In the genomic region with DNA sequence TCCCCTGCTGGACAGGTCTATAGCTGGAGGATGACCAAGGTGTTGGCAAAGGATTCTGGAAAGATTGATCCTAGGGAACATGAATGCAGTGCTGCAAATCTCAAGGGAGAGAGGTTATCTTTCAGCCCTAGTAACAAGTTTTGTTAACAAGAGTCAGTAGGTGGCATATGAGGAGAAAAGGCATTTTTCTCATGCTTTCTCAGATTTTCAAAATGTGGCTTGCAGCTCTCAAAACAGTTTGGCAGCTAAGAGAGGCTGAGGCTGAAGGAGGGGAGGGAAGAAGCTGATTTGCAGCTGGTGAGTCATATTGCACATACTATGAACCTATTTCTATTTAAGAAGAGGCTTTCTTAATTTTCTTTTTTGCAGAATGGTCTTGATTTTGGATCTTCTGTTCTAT, we compare ENCODE assay signal across 18 cellular contexts.
DNase-seq lines count a peak whose midpoint lies in the region; ATAC-seq and TF ChIP-seq lines count a peak whose summit lies in the region.
"Had no signal": no experiment of that assay in that cellular context is flagged by ENCODE, and none has a peak within 500 bp of the region (broad histone marks: within the 10 kb centered on the region; RNA-seq: fewer than 3 reads in every experiment).

No MANE protein-coding gene starts in this region.

- H3K9me3 Mint-ChIP-seq in HFFc6 (no peaks in the 10 kb centered on the region), brain (peaks cover 0 to 3% (median 0%) of the 10 kb centered on the region in 5 experiments), Calu3 (ENCODE audit: low read depth, unreplicated experiment) (no peaks in the 10 kb centered on the region)
- no peaks in the 10 kb centered on the region for H3K9me3 Mint-ChIP-seq in activated CD4-positive, alpha-beta T cell treated with anti-CD3 and anti-CD28 coated beads for 36 hours (ENCODE audit: low read depth)
- H3K9me3 Mint-ChIP-seq: activated B cell treated with CpG ODN at 0.5 μM for 24 hours; activated naive CD4-positive, alpha-beta T cell treated with anti-CD3 and anti-CD28 coated beads, Interleukin-2, amount 50 U/mL, for 24 hours; IgD-negative memory B cell had no signal

- H3K4me3 ChIP-seq in AG04450 (ENCODE audit: low read depth, low read length) = no peak overlapping the region
- H3K4me3 ChIP-seq: ovary had no signal

- ATAC-seq in GM21576 (IDR thresholded peaks at IDR 0.05; ENCODE audit: unreplicated experiment) = no peak
- no peak for ATAC-seq in activated CD4-positive, alpha-beta T cell treated with anti-CD3 and anti-CD28 coated beads for 36 hours
- ATAC-seq: foreskin keratinocyte had no signal

- H3K9me3 ChIP-seq in AG04450 (ENCODE audit: control insufficient read depth, insufficient read depth, low read length) = no peaks in the 10 kb centered on the region
- H3K9me3 ChIP-seq: ovary had no signal

- peak; percentile 13 for DNase-seq in AG04450 (ENCODE audit: low read depth, low spot score)
- peak; percentile 48 for DNase-seq in HFFc6
- peak; percentile 41 for DNase-seq in kidney tubule cell (ENCODE audit: low spot score)
- no peak for DNase-seq in activated CD4-positive, alpha-beta T cell treated with anti-CD3 and anti-CD28 coated beads for 36 hours
- DNase-seq in amygdala (lab: John Stamatoyannopoulos, UW) = no peak
- no peak for DNase-seq in Calu3
- DNase-seq: activated B cell treated with CpG ODN at 0.5 μM for 24 hours, cortex of kidney, foreskin keratinocyte, NCI-H1417, NCI-H345, OCI-M1, ovary had no signal

- intact Hi-C loops in activated CD4-positive, alpha-beta T cell treated with anti-CD3 and anti-CD28 coated beads for 36 hours (cut with DNase I, micrococcal nuclease) = loop anchor here (5.0 to 10.0 kb wide), 3 partner anchors 33 to 1433 kb away; no protein-coding TSS in a partner anchor
- intact Hi-C loops in Calu3 (cut with micrococcal nuclease; ENCODE audit: unreplicated experiment) = no loop called here

- POLR2A ChIA-PET in AG04450 (lab: Yijun Ruan, JAX) = no interaction called here
- POLR2A ChIA-PET in activated CD4-positive, alpha-beta T cell treated with anti-CD3 and anti-CD28 coated beads for 36 hours (lab: Charles Lee) = no interaction called here

- TF ChIP-seq CTCF in AG04450 (IDR thresholded peaks at IDR 0.05; ENCODE audit: low read depth, low read length) = no peak
- TF ChIP-seq CTCF in HFFc6 (IDR thresholded peaks at IDR 0.05) = no peak
- TF ChIP-seq CTCF in brain (conservative IDR thresholded peaks at IDR 0.05) = no peak
- TF ChIP-seq CTCF in Calu3 (IDR thresholded peaks at IDR 0.05; ENCODE audit: unreplicated experiment) = no peak

- no peak overlapping the region for H3K27ac ChIP-seq in AG04450 (ENCODE audit: low read depth, low read length)
- H3K27ac ChIP-seq: foreskin keratinocyte, ovary had no signal

- BruUV-seq in Calu3 (replicated peaks; lab: Mats Ljungman, UMichigan) = no TSS peak

- H3K36me3 Mint-ChIP-seq in HFFc6 (ENCODE audit: low read depth) (no peaks in the 10 kb centered on the region), brain (no peaks in the 10 kb centered on the region), Calu3 (ENCODE audit: insufficient read depth, unreplicated experiment) (no peaks in the 10 kb centered on the region)
- no peaks in the 10 kb centered on the region for H3K36me3 Mint-ChIP-seq in activated CD4-positive, alpha-beta T cell treated with anti-CD3 and anti-CD28 coated beads for 36 hours (ENCODE audit: low read depth)
- H3K36me3 Mint-ChIP-seq: activated naive CD4-positive, alpha-beta T cell treated with anti-CD3 and anti-CD28 coated beads, Interleukin-2, amount 50 U/mL, for 24 hours; IgD-negative memory B cell had no signal

- peaks cover 10% of the 10 kb centered on the region for H3K4me1 Mint-ChIP-seq in HFFc6 (ENCODE audit: low read depth)
- peaks cover 55% of the 10 kb centered on the region for H3K4me1 Mint-ChIP-seq in brain
- no peaks in the 10 kb centered on the region for H3K4me1 Mint-ChIP-seq in activated CD4-positive, alpha-beta T cell treated with anti-CD3 and anti-CD28 coated beads for 36 hours
- no peaks in the 10 kb centered on the region for H3K4me1 Mint-ChIP-seq in Calu3 (ENCODE audit: low read depth, unreplicated experiment)

- no peak overlapping the region for H3K27ac Mint-ChIP-seq in HFFc6
- H3K27ac Mint-ChIP-seq in brain = peak overlapping the region in 4 of 5 experiments; percentile 18 to 85 (median 52)
- no peak overlapping the region for H3K27ac Mint-ChIP-seq in activated CD4-positive, alpha-beta T cell treated with anti-CD3 and anti-CD28 coated beads for 36 hours
- no peak overlapping the region for H3K27ac Mint-ChIP-seq in Calu3 (ENCODE audit: unreplicated experiment)
- H3K27ac Mint-ChIP-seq: activated B cell treated with CpG ODN at 0.5 μM for 24 hours; activated naive CD4-positive, alpha-beta T cell treated with anti-CD3 and anti-CD28 coated beads, Interleukin-2, amount 50 U/mL, for 24 hours; B cell; IgD-negative memory B cell had no signal

- no peak overlapping the region for H3K4me3 Mint-ChIP-seq in HFFc6
- H3K4me3 Mint-ChIP-seq in brain = no peak overlapping the region
- no peak overlapping the region for H3K4me3 Mint-ChIP-seq in activated CD4-positive, alpha-beta T cell treated with anti-CD3 and anti-CD28 coated beads for 36 hours
- H3K4me3 Mint-ChIP-seq in Calu3 (ENCODE audit: low read depth, unreplicated experiment) = no peak overlapping the region
- H3K4me3 Mint-ChIP-seq: activated B cell treated with CpG ODN at 0.5 μM for 24 hours; activated naive CD4-positive, alpha-beta T cell treated with anti-CD3 and anti-CD28 coated beads, Interleukin-2, amount 50 U/mL, for 24 hours; B cell; IgD-negative memory B cell had no signal

- peaks cover 46% of the 10 kb centered on the region for H3K27me3 Mint-ChIP-seq in HFFc6 (ENCODE audit: insufficient read depth)
- H3K27me3 Mint-ChIP-seq in brain = peaks cover 4% of the 10 kb centered on the region
- H3K27me3 Mint-ChIP-seq in activated CD4-positive, alpha-beta T cell treated with anti-CD3 and anti-CD28 coated beads for 36 hours = peaks cover 17% of the 10 kb centered on the region
- peaks cover 76% of the 10 kb centered on the region for H3K27me3 Mint-ChIP-seq in Calu3 (ENCODE audit: unreplicated experiment)

- peaks cover 4% of the 10 kb centered on the region for H3K27me3 ChIP-seq in AG04450 (ENCODE audit: control insufficient read depth, insufficient read depth, low read length)
- H3K27me3 ChIP-seq: foreskin keratinocyte, ovary had no signal

- CTCF ChIA-PET in AG04450 (lab: Charles Lee) = interaction anchor here (0.6 to 1.3 kb wide), 3 partner anchors 41 to 309 kb away, joined by 3 to 5 read pairs (median 4); no protein-coding TSS in a partner anchor
- CTCF ChIA-PET in activated CD4-positive, alpha-beta T cell treated with anti-CD3 and anti-CD28 coated beads for 36 hours (lab: Charles Lee) = interaction anchor here (0.8 to 2.8 kb wide), 7 partner anchors 9 to 340 kb away, joined by 3 to 11 read pairs (median 4); a partner anchor contains a TSS
- CTCF ChIA-PET in Calu3 (lab: Charles Lee) = no interaction called here

Comparison
In these comparisons a context has a peak if more than half of its experiments do, and no peak if none do; other contexts are left out.
1. DNase-seq: peak in AG04450 (single experiment), HFFc6 (single experiment) and kidney tubule cell (single experiment); none in activated CD4-positive, alpha-beta T cell treated with anti-CD3 and anti-CD28 coated beads for 36 hours (single experiment), amygdala (0 of 56) and Calu3 (single experiment).
2. H3K27ac Mint-ChIP-seq: peak in brain (4 of 5); none in HFFc6 (single experiment), activated CD4-positive, alpha-beta T cell treated with anti-CD3 and anti-CD28 coated beads for 36 hours (single experiment) and Calu3 (single experiment).